Comparison of ENCODE assay signal across 1 cellular context in the genomic region with DNA sequence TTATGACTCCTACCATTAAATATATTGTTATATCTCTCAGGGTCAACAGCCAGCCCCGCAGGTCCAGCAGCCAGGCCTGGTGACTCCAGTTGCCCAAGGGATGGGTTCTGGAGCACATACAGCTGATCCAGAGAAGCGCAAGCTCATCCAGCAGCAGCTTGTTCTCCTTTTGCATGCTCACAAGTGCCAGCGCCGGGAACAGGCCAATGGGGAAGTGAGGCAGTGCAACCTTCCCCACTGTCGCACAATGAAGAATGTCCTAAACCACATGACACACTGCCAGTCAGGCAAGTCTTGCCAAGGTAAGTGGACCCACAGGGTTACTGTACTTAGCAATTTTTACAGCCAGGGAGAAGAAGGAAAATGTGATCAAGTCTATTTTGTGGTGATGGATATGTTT.
TF ChIP-seq lines count a peak whose summit lies in the region.

No MANE protein-coding gene starts in this region.

TF ChIP-seq in IMR-90, 13 proteins besides CTCF, POLR2A, EP300 and RAD21:
- TF ChIP-seq MAZ (IDR thresholded peaks at IDR 0.05; ENCODE audit: borderline replicate concordance, low read depth, low read length) (no peak), CEBPB (IDR thresholded peaks at IDR 0.05; ENCODE audit: low read depth, low read length) (no peak), SMC3 (IDR thresholded peaks at IDR 0.05; ENCODE audit: low read depth, low read length) (no peak), MXI1 (IDR thresholded peaks at IDR 0.05; ENCODE audit: borderline replicate concordance, low read depth, low read length) (no peak), MAFK (IDR thresholded peaks at IDR 0.05; ENCODE audit: low read depth, low read length) (no peak)
- TF ChIP-seq, protein P1, sequence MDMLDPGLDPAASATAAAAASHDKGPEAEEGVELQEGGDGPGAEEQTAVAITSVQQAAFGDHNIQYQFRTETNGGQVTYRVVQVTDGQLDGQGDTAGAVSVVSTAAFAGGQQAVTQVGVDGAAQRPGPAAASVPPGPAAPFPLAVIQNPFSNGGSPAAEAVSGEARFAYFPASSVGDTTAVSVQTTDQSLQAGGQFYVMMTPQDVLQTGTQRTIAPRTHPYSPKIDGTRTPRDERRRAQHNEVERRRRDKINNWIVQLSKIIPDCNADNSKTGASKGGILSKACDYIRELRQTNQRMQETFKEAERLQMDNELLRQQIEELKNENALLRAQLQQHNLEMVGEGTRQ (IDR thresholded peaks at IDR 0.05; ENCODE audit: low read depth, low read length): no peak
- TF ChIP-seq, protein P2, sequence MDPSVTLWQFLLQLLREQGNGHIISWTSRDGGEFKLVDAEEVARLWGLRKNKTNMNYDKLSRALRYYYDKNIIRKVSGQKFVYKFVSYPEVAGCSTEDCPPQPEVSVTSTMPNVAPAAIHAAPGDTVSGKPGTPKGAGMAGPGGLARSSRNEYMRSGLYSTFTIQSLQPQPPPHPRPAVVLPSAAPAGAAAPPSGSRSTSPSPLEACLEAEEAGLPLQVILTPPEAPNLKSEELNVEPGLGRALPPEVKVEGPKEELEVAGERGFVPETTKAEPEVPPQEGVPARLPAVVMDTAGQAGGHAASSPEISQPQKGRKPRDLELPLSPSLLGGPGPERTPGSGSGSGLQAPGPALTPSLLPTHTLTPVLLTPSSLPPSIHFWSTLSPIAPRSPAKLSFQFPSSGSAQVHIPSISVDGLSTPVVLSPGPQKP (IDR thresholded peaks at IDR 0.05; ENCODE audit: borderline replicate concordance, low read depth, low read length): no peak
